ENCODE assay signal across 9 cellular contexts in genomic region chr5:10699987-10700386, GRCh38.
DNase-seq lines count a peak whose midpoint lies in the region; ATAC-seq and TF ChIP-seq lines count a peak whose summit lies in the region.
"Had no signal": no experiment of that assay in that cellular context is flagged by ENCODE, and none has a peak within 500 bp of the region (broad histone marks: within the 10 kb centered on the region; RNA-seq: fewer than 3 reads in every experiment).

No MANE protein-coding gene starts in this region.

- H3K27me3 ChIP-seq in right atrium auricular region, result no peaks in the 10 kb centered on the region
- no peaks in the 10 kb centered on the region for H3K27me3 ChIP-seq in tibial artery
- no peaks in the 10 kb centered on the region for H3K27me3 ChIP-seq in naive thymus-derived CD4-positive, alpha-beta T cell (ENCODE audit: control insufficient read depth in 2 of 2, insufficient read depth in 2 of 2, low read length in 2 of 2)

- intact Hi-C loops in tibial artery (cut with DNase I; ENCODE audit: low total_unique reads), result no loop called here
- intact Hi-C loops in naive thymus-derived CD4-positive, alpha-beta T cell (cut with micrococcal nuclease), result loop anchor here in 1 of 2 donors (5.0 kb wide), 1 partner anchor 62 kb away; the partner anchor contains the start of gene DAP

- ATAC-seq in GM18867 (IDR thresholded peaks at IDR 0.05; ENCODE audit: unreplicated experiment), result peak; percentile 77
- peak; percentile 61 for ATAC-seq in GM21737 (IDR thresholded peaks at IDR 0.05; ENCODE audit: unreplicated experiment)
- ATAC-seq in HG03432 (IDR thresholded peaks at IDR 0.05; ENCODE audit: unreplicated experiment), result peak; percentile 63
- no peak for ATAC-seq in naive thymus-derived CD4-positive, alpha-beta T cell

- H3K4me1 ChIP-seq in mesodermal cell (ENCODE audit: control insufficient read depth, insufficient read depth, low read length, poor library complexity, severe bottlenecking), result peaks cover 80% of the 10 kb centered on the region
- peaks cover 0 to 49% of the 10 kb centered on the region in 2 donors for H3K4me1 ChIP-seq in right atrium auricular region
- peaks cover 0 to 40% (median 22%) of the 10 kb centered on the region in 4 donors for H3K4me1 ChIP-seq in tibial artery
- H3K4me1 ChIP-seq in naive thymus-derived CD4-positive, alpha-beta T cell (ENCODE audit: control insufficient read depth in 2 of 2, insufficient read depth in 2 of 2, low read length in 2 of 2), result peaks cover 3 to 9% of the 10 kb centered on the region in 2 donors

- H3K36me3 ChIP-seq in mesodermal cell (ENCODE audit: control insufficient read depth, insufficient read depth, low read length) (peaks cover 8% of the 10 kb centered on the region), right atrium auricular region (no peaks in the 10 kb centered on the region), tibial artery (no peaks in the 10 kb centered on the region)
- H3K36me3 ChIP-seq in naive thymus-derived CD4-positive, alpha-beta T cell (ENCODE audit: control insufficient read depth in 2 of 3, insufficient read depth in 3 of 3, low read length in 3 of 3), result no peaks in the 10 kb centered on the region

- no peak overlapping the region for H3K27ac Mint-ChIP-seq in immature natural killer cell
- peak overlapping the region in 1 of 9 donors; percentile 12 for H3K27ac Mint-ChIP-seq in naive thymus-derived CD4-positive, alpha-beta T cell

- H3K4me1 Mint-ChIP-seq in immature natural killer cell, result peaks cover 33 to 36% of the 10 kb centered on the region in 2 donors
- H3K4me1 Mint-ChIP-seq in naive thymus-derived CD4-positive, alpha-beta T cell, result peaks cover 33 to 56% (median 50%) of the 10 kb centered on the region in 7 donors

- H3K27ac ChIP-seq in mesodermal cell (ENCODE audit: low read depth, low read length, severe bottlenecking) (peak overlapping the region; percentile 81), right atrium auricular region (no peak overlapping the region), tibial artery (no peak overlapping the region)
- H3K27ac ChIP-seq in naive thymus-derived CD4-positive, alpha-beta T cell (ENCODE audit: low read depth, low read length), result no peak overlapping the region

- WGBS in mesodermal cell (ENCODE audit: insufficient coverage in 2 of 2), 2 experiments, result 88 to 93% methylated on average over 5 of the region's 8 CpGs

- H3K4me3 Mint-ChIP-seq in immature natural killer cell, result no peak overlapping the region
- no peak overlapping the region for H3K4me3 Mint-ChIP-seq in naive thymus-derived CD4-positive, alpha-beta T cell

- H3K9me3 ChIP-seq in mesodermal cell (ENCODE audit: control insufficient read depth, low read length), result no peaks in the 10 kb centered on the region
- no peaks in the 10 kb centered on the region for H3K9me3 ChIP-seq in right atrium auricular region
- no peaks in the 10 kb centered on the region for H3K9me3 ChIP-seq in tibial artery
- H3K9me3 ChIP-seq in naive thymus-derived CD4-positive, alpha-beta T cell (ENCODE audit: control insufficient read depth in 2 of 3, low read length in 3 of 3), result no peaks in the 10 kb centered on the region

- H3K36me3 Mint-ChIP-seq in immature natural killer cell, result peaks cover 0 to 4% (median 0%) of the 10 kb centered on the region in 3 donors
- peaks cover 0 to 18% (median 0%) of the 10 kb centered on the region in 5 donors for H3K36me3 Mint-ChIP-seq in naive thymus-derived CD4-positive, alpha-beta T cell

- peaks cover 0 to 3% (median 0%) of the 10 kb centered on the region in 3 donors for H3K27me3 Mint-ChIP-seq in immature natural killer cell (ENCODE audit: low read depth in 3 of 3)
- H3K27me3 Mint-ChIP-seq in naive thymus-derived CD4-positive, alpha-beta T cell, result no peaks in the 10 kb centered on the region

- CTCF ChIA-PET in naive thymus-derived CD4-positive, alpha-beta T cell (lab: Charles Lee), result no interaction called here

- H3K4me3 ChIP-seq in mesodermal cell (ENCODE audit: extremely low read depth, insufficient read depth, low read length, poor library complexity, severe bottlenecking) (no peak overlapping the region), right atrium auricular region (no peak overlapping the region), tibial artery (no peak overlapping the region)
- no peak overlapping the region for H3K4me3 ChIP-seq in naive thymus-derived CD4-positive, alpha-beta T cell (ENCODE audit: low read length)

- POLR2A ChIA-PET in naive thymus-derived CD4-positive, alpha-beta T cell (lab: Charles Lee), result no interaction called here

- DNase-seq in immature natural killer cell (no peak), right atrium auricular region (ENCODE audit: low spot score) (no peak), tibial artery (no peak)
- no peak for DNase-seq in naive thymus-derived CD4-positive, alpha-beta T cell
- DNase-seq: amygdala had no signal

- TF ChIP-seq CTCF in right atrium auricular region (IDR thresholded peaks at IDR 0.05), result no peak
- no peak for TF ChIP-seq CTCF in tibial artery (IDR thresholded peaks at IDR 0.05)

- no peaks in the 10 kb centered on the region for H3K9me3 Mint-ChIP-seq in immature natural killer cell
- H3K9me3 Mint-ChIP-seq in naive thymus-derived CD4-positive, alpha-beta T cell, result no peaks in the 10 kb centered on the region
